18 cellular contexts compared by ENCODE assay signal in genomic region chr13:22372261-22372660, GRCh38.
A peak's percentile ranks its signal among the peaks of the same experiment; 100 is the strongest.
DNase-seq lines count a peak whose midpoint lies in the region; ATAC-seq, FAIRE-seq and TF ChIP-seq lines count a peak whose summit lies in the region.
"Had no signal": no experiment of that assay in that cellular context is flagged by ENCODE, and none has a peak within 500 bp of the region (broad histone marks: within the 10 kb centered on the region; RNA-seq: fewer than 3 reads in every experiment).

No MANE protein-coding gene starts in this region.

- H3K36me3 ChIP-seq in GM23338 (ENCODE audit: insufficient read depth) (no peaks in the 10 kb centered on the region; the same call in 1 of the 2 replicates), K562 (ENCODE audit: control insufficient read depth, insufficient read depth, low read length) (no peaks in the 10 kb centered on the region), WERI-Rb-1 (no peaks in the 10 kb centered on the region)
- H3K36me3 ChIP-seq: HAP-1 had no signal

- intact Hi-C loops in K562 (cut with micrococcal nuclease) = no loop called here

- H3K4me2 ChIP-seq in GM23338 (no peak overlapping the region), K562 (ENCODE audit: insufficient read depth, low read length) (no peak overlapping the region)

- no peak for TF ChIP-seq RAD21 in K562 (CRISPR knock-in tag; conservative IDR thresholded peaks at IDR 0.05 in 1 of 2, IDR thresholded peaks at IDR 0.05 in 1 of 2)

- no peak for TF ChIP-seq CTCF in GM23338 (conservative IDR thresholded peaks at IDR 0.05; ENCODE audit: low read depth in 2 of 2)
- no peak for TF ChIP-seq CTCF in K562 (IDR thresholded peaks at IDR 0.05 in 2 of 3, conservative IDR thresholded peaks at IDR 0.05 in 1 of 3; ENCODE audit: insufficient read depth in 2 of 3, low read depth in 1 of 3, low read length in 3 of 3)
- no peak for TF ChIP-seq CTCF in WERI-Rb-1 (IDR thresholded peaks at IDR 0.05; ENCODE audit: low read depth, low read length)

- H3K9me3 ChIP-seq in K562 (replicated peaks; ENCODE audit: control insufficient read depth, insufficient read depth, low read depth, low read length) (no peaks in the 10 kb centered on the region), WERI-Rb-1 (ENCODE audit: severe bottlenecking) (peaks cover 15% of the 10 kb centered on the region)

- no peaks in the 10 kb centered on the region for H3F3A ChIP-seq in GM23338 (replicated peaks; ENCODE audit: low read depth)

- no peaks in the 10 kb centered on the region for H4K20me1 ChIP-seq in GM23338 (replicated peaks; ENCODE audit: insufficient read depth)
- no peaks in the 10 kb centered on the region for H4K20me1 ChIP-seq in K562 (replicated peaks; ENCODE audit: control insufficient read depth, insufficient read depth, low read length)

- H3K27me3 ChIP-seq in GM23338 (ENCODE audit: insufficient read depth) (no peaks in the 10 kb centered on the region), K562 (ENCODE audit: control insufficient read depth in 2 of 2, insufficient read depth in 2 of 2, low read length in 2 of 2) (no peaks in the 10 kb centered on the region), WERI-Rb-1 (ENCODE audit: insufficient read depth, low read depth, severe bottlenecking) (peaks cover 15% of the 10 kb centered on the region)

- H3K9ac ChIP-seq in K562 (ENCODE audit: insufficient read depth in 1 of 2, low read depth in 2 of 2, low read length in 2 of 2) = no peak overlapping the region

- H3K27ac Mint-ChIP-seq in GM23338 = no peak overlapping the region
- H3K27ac Mint-ChIP-seq: CD8-positive, alpha-beta memory T cell; HFFc6 had no signal

- H3K27ac ChIP-seq in GM23338 (ENCODE audit: low read depth) (no peak overlapping the region), K562 (ENCODE audit: extremely low read depth, low read depth, low read length) (no peak overlapping the region), WERI-Rb-1 (no peak overlapping the region)
- H3K27ac ChIP-seq: HL-60 had no signal

- in situ Hi-C loops in K562 (cut with MboI) = no loop called here

- no peak for ATAC-seq in GM23338
- no peak for ATAC-seq in K562
- ATAC-seq in activated T-cell treated with anti-CD3 and anti-CD28 coated beads, Interleukin-2, amount 50 U/mL, for 4 hours = no peak
- ATAC-seq in GM18505 (IDR thresholded peaks at IDR 0.05; ENCODE audit: unreplicated experiment) = no peak

- peak; percentile 1 for DNase-seq in stimulated activated CD4-positive, alpha-beta T cell treated with anti-CD3 and anti-CD28 coated beads, Interleukin-15, amount 100 ng/mL, for 24 hours
- no peak for DNase-seq in stimulated activated CD4-positive, alpha-beta T cell treated with anti-CD3 and anti-CD28 coated beads, Interleukin-4, amount 100 ng/mL, for 1 hour
- DNase-seq in GM23338 (ENCODE audit: low spot score) = peak; percentile 22
- peak in 1 of 4 experiments; percentile 1 for DNase-seq in K562 (ENCODE audit: extremely low read depth in 1 of 4, low spot score in 3 of 4)
- DNase-seq in activated T-cell treated with anti-CD3 and anti-CD28 coated beads, Interleukin-2, amount 50 U/mL, for 4 hours = no peak
- no peak for DNase-seq in WERI-Rb-1
- DNase-seq: CD8-positive, alpha-beta memory T cell; DMS79; HFFc6; KBM-7 had no signal

- H3K9me3 Mint-ChIP-seq in GM23338 = peaks cover 51% of the 10 kb centered on the region
- peaks cover 14% of the 10 kb centered on the region for H3K9me3 Mint-ChIP-seq in activated T-cell treated with anti-CD3 and anti-CD28 coated beads, Interleukin-2, amount 50 U/mL, for 4 hours

- TF ChIP-seq EP300 in K562 (IDR thresholded peaks at IDR 0.05; ENCODE audit: low read length) = no peak

- no TSS peak for BruUV-seq in K562 (replicated peaks; lab: Mats Ljungman, UMichigan)

- H2AFZ ChIP-seq in GM23338 (no peak overlapping the region), K562 (ENCODE audit: low read depth, low read length) (no peak overlapping the region)

- H3K4me1 Mint-ChIP-seq in GM23338 = peaks cover 24% of the 10 kb centered on the region
- H3K4me1 Mint-ChIP-seq in activated T-cell treated with anti-CD3 and anti-CD28 coated beads, Interleukin-2, amount 50 U/mL, for 4 hours (ENCODE audit: low read depth) = no peaks in the 10 kb centered on the region
- H3K4me1 Mint-ChIP-seq: CD8-positive, alpha-beta memory T cell had no signal

- no peaks in the 10 kb centered on the region for H3K27me3 Mint-ChIP-seq in GM23338 (ENCODE audit: insufficient read depth, low read depth, poor library complexity)
- H3K27me3 Mint-ChIP-seq in activated T-cell treated with anti-CD3 and anti-CD28 coated beads, Interleukin-2, amount 50 U/mL, for 4 hours (ENCODE audit: low read depth) = no peaks in the 10 kb centered on the region
- H3K27me3 Mint-ChIP-seq: CD8-positive, alpha-beta memory T cell had no signal

- no peak for TF ChIP-seq POLR2A in K562 (conservative IDR thresholded peaks at IDR 0.05)
- no peak for TF ChIP-seq POLR2A in GM18505 (IDR thresholded peaks at IDR 0.05; ENCODE audit: borderline replicate concordance, extremely low read depth, insufficient read depth, insufficient read length)

- 0% methylated on average over 2 of the region's 3 CpGs for WGBS in K562 (ENCODE audit: insufficient coverage, low coverage, missing lambda C conversion rate)

- FAIRE-seq in K562 (lab: Jason Lieb, UNC) = no peak
- FAIRE-seq: G401.6, GM12891, GM19239, H1 had no signal

- H3K4me1 ChIP-seq in GM23338 (ENCODE audit: insufficient read depth) (peaks cover 24% of the 10 kb centered on the region), K562 (replicated peaks in 1 of 2; ENCODE audit: control insufficient read depth in 2 of 2, insufficient read depth in 2 of 2, low read length in 2 of 2) (no peaks in the 10 kb centered on the region)
- H3K4me1 ChIP-seq: Caco-2, HAP-1 had no signal

- H3K9me1 ChIP-seq in K562 (ENCODE audit: control insufficient read depth, insufficient read depth, low read length) = no peaks in the 10 kb centered on the region

- H3K4me3 ChIP-seq in GM23338 = no peak overlapping the region
- no peak overlapping the region for H3K4me3 ChIP-seq in K562
- no peak overlapping the region for H3K4me3 ChIP-seq in WERI-Rb-1 (ENCODE audit: low read depth, low read length)
- H3K4me3 ChIP-seq: HAP-1 had no signal

- CTCF ChIA-PET in K562 (lab: Yijun Ruan, JAX; ENCODE audit: low intra/inter-chr PET ratio) = no interaction called here

- POLR2A ChIA-PET in K562 (lab: Yijun Ruan, JAX) = no interaction called here

- H3K79me2 ChIP-seq in GM23338 (replicated peaks; ENCODE audit: insufficient read depth) (no peaks in the 10 kb centered on the region), K562 (ENCODE audit: control insufficient read depth, insufficient read depth, low read length) (no peaks in the 10 kb centered on the region)

- H3K4me3 Mint-ChIP-seq in GM23338 = no peak overlapping the region
- H3K4me3 Mint-ChIP-seq in activated T-cell treated with anti-CD3 and anti-CD28 coated beads, Interleukin-2, amount 50 U/mL, for 4 hours = no peak overlapping the region
- H3K4me3 Mint-ChIP-seq: CD8-positive, alpha-beta memory T cell; HFFc6 had no signal

- peaks cover 42% of the 10 kb centered on the region for H3K36me3 Mint-ChIP-seq in GM23338 (ENCODE audit: low read depth)
- no peaks in the 10 kb centered on the region for H3K36me3 Mint-ChIP-seq in activated T-cell treated with anti-CD3 and anti-CD28 coated beads, Interleukin-2, amount 50 U/mL, for 4 hours (ENCODE audit: insufficient read depth)

- peaks cover 6% of the 10 kb centered on the region for H3K9me2 ChIP-seq in GM23338 (ENCODE audit: insufficient read depth)

TF ChIP-seq in GM23338, 12 proteins besides CTCF, POLR2A, EP300 and RAD21 (continues in another document):
- no peak for TF ChIP-seq POLR2AphosphoS5 (IDR thresholded peaks at IDR 0.05; ENCODE audit: low read depth)
- TF ChIP-seq ETS1 (IDR thresholded peaks at IDR 0.05) = no peak
- TF ChIP-seq JUNB (IDR thresholded peaks at IDR 0.05; ENCODE audit: unreplicated experiment) = no peak
- no peak for TF ChIP-seq ZNF331 (CRISPR knock-in tag; IDR thresholded peaks at IDR 0.05; ENCODE audit: low read depth)
- no peak for TF ChIP-seq STAT1 (IDR thresholded peaks at IDR 0.05; ENCODE audit: unreplicated experiment)
- TF ChIP-seq EZH2 (IDR thresholded peaks at IDR 0.05; ENCODE audit: low read depth, unreplicated experiment) = no peak
- TF ChIP-seq NANOG (IDR thresholded peaks at IDR 0.05; ENCODE audit: borderline replicate concordance) = no peak
- no peak for TF ChIP-seq ZNF114 (CRISPR knock-in tag; IDR thresholded peaks at IDR 0.05)

TF ChIP-seq in K562, 482 proteins besides CTCF, POLR2A, EP300 and RAD21 (continues in another document):
- TF ChIP-seq SRSF1 (IDR thresholded peaks at IDR 0.05; ENCODE audit: low read depth, low read length) (no peak), ZBED1 (IDR thresholded peaks at IDR 0.05) (no peak), RAD51 (IDR thresholded peaks at IDR 0.05; ENCODE audit: borderline replicate concordance, low read depth) (no peak), CEBPZ (IDR thresholded peaks at IDR 0.05; ENCODE audit: borderline replicate concordance, low read depth, low read length) (0 out of 2 replicates have a peak, but pooled peaks have one; percentile 47), ZNF507 (tag; conservative IDR thresholded peaks at IDR 0.05) (no peak), HCFC1 (IDR thresholded peaks at IDR 0.05; ENCODE audit: low read depth, low read length) (no peak), ZNF57 (CRISPR knock-in tag; IDR thresholded peaks at IDR 0.05) (no peak), ZFP36 (IDR thresholded peaks at IDR 0.05; ENCODE audit: low read depth, low read length, partially characterized antibody) (peak; percentile 86), BRD9 (IDR thresholded peaks at IDR 0.05; ENCODE audit: low read depth, partially characterized antibody) (no peak)

Comparison
In these comparisons a context has a peak if more than half of its experiments do, and no peak if none do; other contexts are left out.
1. DNase-seq: peak in stimulated activated CD4-positive, alpha-beta T cell treated with anti-CD3 and anti-CD28 coated beads, Interleukin-15, amount 100 ng/mL, for 24 hours (single experiment) and GM23338 (single experiment); none in stimulated activated CD4-positive, alpha-beta T cell treated with anti-CD3 and anti-CD28 coated beads, Interleukin-4, amount 100 ng/mL, for 1 hour (single experiment), activated T-cell treated with anti-CD3 and anti-CD28 coated beads, Interleukin-2, amount 50 U/mL, for 4 hours (single experiment) and WERI-Rb-1 (single experiment).